12 cellular contexts compared by ENCODE assay signal in genomic region chr3:71385040-71385685, GRCh38.
DNase-seq lines count a peak whose midpoint lies in the region; ATAC-seq and TF ChIP-seq lines count a peak whose summit lies in the region.
"Had no signal": no experiment of that assay in that cellular context is flagged by ENCODE, and none has a peak within 500 bp of the region (broad histone marks: within the 10 kb centered on the region; RNA-seq: fewer than 3 reads in every experiment).

No MANE protein-coding gene starts in this region.

- peak overlapping the region; percentile 24 for H3K4me3 Mint-ChIP-seq in activated CD4-positive, alpha-beta T cell treated with anti-CD3 and anti-CD28 coated beads for 36 hours
- H3K4me3 Mint-ChIP-seq in central memory CD8-positive, alpha-beta T cell, result peak overlapping the region; percentile 2
- no peak overlapping the region for H3K4me3 Mint-ChIP-seq in osteocyte (ENCODE audit: unreplicated experiment)

- TF ChIP-seq CTCF in osteocyte (IDR thresholded peaks at IDR 0.05), result no peak

- POLR2A ChIA-PET in activated CD4-positive, alpha-beta T cell treated with anti-CD3 and anti-CD28 coated beads for 36 hours (lab: Charles Lee), result no interaction called here

- ATAC-seq in activated CD4-positive, alpha-beta T cell treated with anti-CD3 and anti-CD28 coated beads for 36 hours, result no peak
- no peak for ATAC-seq in central memory CD8-positive, alpha-beta T cell (replicated peaks; ENCODE audit: extremely low read depth, poor library complexity, severe bottlenecking)
- no peak for ATAC-seq in HG02571 (IDR thresholded peaks at IDR 0.05; ENCODE audit: unreplicated experiment)

- H3K36me3 Mint-ChIP-seq in activated CD4-positive, alpha-beta T cell treated with anti-CD3 and anti-CD28 coated beads for 36 hours (ENCODE audit: low read depth), result peaks cover 13% of the 10 kb centered on the region
- H3K36me3 Mint-ChIP-seq in central memory CD8-positive, alpha-beta T cell (ENCODE audit: insufficient read depth), result peaks cover 4% of the 10 kb centered on the region
- peaks cover 2% of the 10 kb centered on the region for H3K36me3 Mint-ChIP-seq in osteocyte (ENCODE audit: unreplicated experiment)

- DNase-seq in activated CD4-positive, alpha-beta T cell treated with anti-CD3 and anti-CD28 coated beads for 36 hours, result no peak
- no peak for DNase-seq in activated CD4-positive, alpha-beta T cell treated with anti-CD3 and anti-CD28 coated beads, Interleukin-2, amount 50 U/mL, for 4 hours
- DNase-seq in MV-4-11 (lab: John Stamatoyannopoulos, UW), result peak; percentile 43
- no peak for DNase-seq in central memory CD8-positive, alpha-beta T cell (ENCODE audit: low spot score in 2 of 2)
- DNase-seq in osteocyte (ENCODE audit: extremely low spot score, unreplicated experiment), result no peak
- DNase-seq in effector CD8-positive, alpha-beta T cell (lab: John Stamatoyannopoulos, UW), result no peak
- no peak for DNase-seq in anterior cingulate cortex (lab: John Stamatoyannopoulos, UW)
- DNase-seq: activated CD4-positive, alpha-beta T cell treated with anti-CD3 and anti-CD28 coated beads for 4 hours; activated gamma-delta T cell treated with Interleukin-2 at 50 U/mL for 16 hours; NCI-H2171; NK-92 treated with Interleukin-12 subunit alpha and Interleukin-12 subunit beta, amount 100 ng/mL, for 24 hours had no signal

- CTCF ChIA-PET in activated CD4-positive, alpha-beta T cell treated with anti-CD3 and anti-CD28 coated beads for 36 hours (lab: Charles Lee), result interaction anchor here (3.0 kb wide), 1 partner anchor 13 kb away, joined by 12 read pairs; no protein-coding TSS in a partner anchor

- peak overlapping the region; percentile 82 for H3K27ac Mint-ChIP-seq in activated CD4-positive, alpha-beta T cell treated with anti-CD3 and anti-CD28 coated beads for 36 hours
- no peak overlapping the region for H3K27ac Mint-ChIP-seq in central memory CD8-positive, alpha-beta T cell (ENCODE audit: low read depth)
- H3K27ac Mint-ChIP-seq in osteocyte (ENCODE audit: unreplicated experiment), result peak overlapping the region; percentile 21

- H3K27me3 Mint-ChIP-seq in activated CD4-positive, alpha-beta T cell treated with anti-CD3 and anti-CD28 coated beads for 36 hours, result no peaks in the 10 kb centered on the region
- no peaks in the 10 kb centered on the region for H3K27me3 Mint-ChIP-seq in central memory CD8-positive, alpha-beta T cell
- H3K27me3 Mint-ChIP-seq in osteocyte (ENCODE audit: unreplicated experiment), result no peaks in the 10 kb centered on the region

- H3K9me3 Mint-ChIP-seq in activated CD4-positive, alpha-beta T cell treated with anti-CD3 and anti-CD28 coated beads for 36 hours (ENCODE audit: low read depth), result peaks cover 3% of the 10 kb centered on the region
- H3K9me3 Mint-ChIP-seq in central memory CD8-positive, alpha-beta T cell, result no peaks in the 10 kb centered on the region
- no peaks in the 10 kb centered on the region for H3K9me3 Mint-ChIP-seq in osteocyte (ENCODE audit: unreplicated experiment)

- H3K4me1 Mint-ChIP-seq in activated CD4-positive, alpha-beta T cell treated with anti-CD3 and anti-CD28 coated beads for 36 hours, result peaks cover 85% of the 10 kb centered on the region
- H3K4me1 Mint-ChIP-seq in central memory CD8-positive, alpha-beta T cell, result peaks cover 42% of the 10 kb centered on the region
- H3K4me1 Mint-ChIP-seq in osteocyte (ENCODE audit: unreplicated experiment), result peaks cover 42% of the 10 kb centered on the region

- intact Hi-C loops in activated CD4-positive, alpha-beta T cell treated with anti-CD3 and anti-CD28 coated beads for 36 hours (cut with DNase I, micrococcal nuclease), result no loop called here
